Comparison of ENCODE assay signal across 19 cellular contexts in the genomic region with DNA sequence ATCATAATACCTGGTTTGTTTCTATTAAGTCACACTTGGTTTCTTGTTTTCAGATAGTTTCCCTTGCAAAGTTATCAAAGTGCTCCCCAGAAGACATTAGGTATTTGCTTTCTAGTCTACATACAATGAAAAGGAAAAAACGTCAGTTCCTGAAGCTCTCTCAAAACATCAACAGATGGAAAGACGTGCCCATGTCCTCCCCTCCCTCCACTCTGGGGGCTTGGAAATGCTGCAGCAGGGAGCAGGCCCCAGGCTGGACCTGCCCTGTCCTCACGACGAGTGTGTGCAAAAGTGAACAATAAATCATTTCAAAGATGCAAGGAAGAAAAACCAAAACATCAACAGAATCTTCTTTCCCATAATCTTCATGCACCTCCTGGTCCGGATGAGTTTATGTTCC.
"Had no signal": no experiment of that assay in that cellular context is flagged by ENCODE, and none has a peak within 500 bp of the region (broad histone marks: within the 10 kb centered on the region; RNA-seq: fewer than 3 reads in every experiment).

No MANE protein-coding gene starts in this region.

- H3K4me3 ChIP-seq: dorsolateral prefrontal cortex, esophagus squamous epithelium, psoas muscle had no signal

- H3K9me3 ChIP-seq: esophagus squamous epithelium, psoas muscle had no signal

- H3K36me3 Mint-ChIP-seq: activated CD8-positive, alpha-beta memory T cell treated with anti-CD3 and anti-CD28 coated beads, Interleukin-2, amount 10 ng/mL, durations not matched to agents 7 days and 5 days; activated naive CD4-positive, alpha-beta T cell treated with anti-CD3 and anti-CD28 coated beads, Interleukin-2, amount 50 U/mL, for 72 hours; naive B cell had no signal

- DNase-seq: activated CD4-positive, alpha-beta T cell treated with anti-CD3 and anti-CD28 coated beads, Interleukin-2, amount 50 U/mL, for 4 hours; activated CD4-positive, CD25-positive, alpha-beta regulatory T cell; activated CD8-positive, alpha-beta memory T cell treated with anti-CD3 and anti-CD28 coated beads, Interleukin-2, amount 10 ng/mL, durations not matched to agents 7 days and 5 days; activated effector memory CD4-positive, alpha-beta T cell treated with Interleukin-2 at 50 U/mL for 16 hours; activated T-cell treated with anti-CD3 and anti-CD28 coated beads, Interleukin-2, amount 50 U/mL, for 24 hours; amygdala; brain microvascular endothelial cell; cerebellar nuclear complex; dorsolateral prefrontal cortex; esophagus squamous epithelium; foreskin melanocyte; islet precursor cell; naive B cell; nucleus accumbens; psoas muscle; stimulated activated CD4-positive, alpha-beta T cell treated with anti-CD3 and anti-CD28 coated beads, Interleukin-4, amount 100 ng/mL, for 1 hour; stimulated activated CD8-positive, alpha-beta memory T cell treated with anti-CD3 and anti-CD28 coated beads, Interleukin-4, amount 100 ng/mL, for 48 hours had no signal

- H3K9me3 Mint-ChIP-seq: activated naive CD4-positive, alpha-beta T cell treated with anti-CD3 and anti-CD28 coated beads, Interleukin-2, amount 50 U/mL, for 72 hours; activated T-cell treated with anti-CD3 and anti-CD28 coated beads, Interleukin-2, amount 50 U/mL, for 24 hours; naive B cell; stimulated activated naive CD8-positive, alpha-beta T cell treated with anti-CD3 and anti-CD28 coated beads, Interleukin-15, Interleukin-2, amounts not matched to agents 100 ng/mL and 50 ng/mL, for 24 hours had no signal

- H3K27ac ChIP-seq: brain microvascular endothelial cell, esophagus squamous epithelium, psoas muscle had no signal

- H3K4me3 Mint-ChIP-seq: activated CD8-positive, alpha-beta memory T cell treated with anti-CD3 and anti-CD28 coated beads, Interleukin-2, amount 10 ng/mL, durations not matched to agents 7 days and 5 days; activated T-cell treated with anti-CD3 and anti-CD28 coated beads, Interleukin-2, amount 50 U/mL, for 24 hours; naive B cell; stimulated activated naive CD8-positive, alpha-beta T cell treated with anti-CD3 and anti-CD28 coated beads, Interleukin-15, Interleukin-2, amounts not matched to agents 100 ng/mL and 50 ng/mL, for 24 hours had no signal

- H3K36me3 ChIP-seq: brain microvascular endothelial cell, esophagus squamous epithelium had no signal

- H3K27me3 ChIP-seq: brain microvascular endothelial cell, dorsolateral prefrontal cortex had no signal

- H3K27ac Mint-ChIP-seq: activated CD8-positive, alpha-beta memory T cell treated with anti-CD3 and anti-CD28 coated beads, Interleukin-2, amount 10 ng/mL, durations not matched to agents 7 days and 5 days; activated naive CD4-positive, alpha-beta T cell treated with anti-CD3 and anti-CD28 coated beads, Interleukin-2, amount 50 U/mL, for 72 hours; activated T-cell treated with anti-CD3 and anti-CD28 coated beads, Interleukin-2, amount 50 U/mL, for 24 hours; naive B cell; stimulated activated naive CD8-positive, alpha-beta T cell treated with anti-CD3 and anti-CD28 coated beads, Interleukin-15, Interleukin-2, amounts not matched to agents 100 ng/mL and 50 ng/mL, for 24 hours had no signal

- H3K4me1 ChIP-seq: esophagus squamous epithelium, psoas muscle had no signal
